ENCODE assay signal across 8 cellular contexts in genomic region chr12:12720637-12721250, GRCh38. TPM values are rescaled to one million over a fixed set of nuclear protein-coding genes. Genes with fewer than 3 reads are reported as not detected.
DNase-seq lines count a peak whose midpoint lies in the region; ATAC-seq, FAIRE-seq and TF ChIP-seq lines count a peak whose summit lies in the region.

No MANE protein-coding gene starts in this region.

- H3K36me3 Mint-ChIP-seq in activated T-helper 1 cell treated with anti-CD3 and anti-CD28 coated beads, Interleukin-12 subunit alpha, Interleukin-12 subunit beta, Interleukin-2, Interleukin-4 antibody, amounts not matched to agents 30 ng/mL and 10 ng/mL and 1 ng/mL, durations not matched to agents 14 hours and 24 hours and 36 hours (ENCODE audit: low read depth) = peaks cover 47% of the 10 kb centered on the region

- no peaks in the 10 kb centered on the region for H3K9me3 Mint-ChIP-seq in activated T-helper 1 cell treated with anti-CD3 and anti-CD28 coated beads, Interleukin-12 subunit alpha, Interleukin-12 subunit beta, Interleukin-2, Interleukin-4 antibody, amounts not matched to agents 30 ng/mL and 10 ng/mL and 1 ng/mL, durations not matched to agents 14 hours and 24 hours and 36 hours

- no peak for DNase-seq in AG09309 (ENCODE audit: low read depth)
- DNase-seq in H54 (ENCODE audit: insufficient read length, low spot score) = no peak
- no peak for DNase-seq in activated T-helper 1 cell treated with anti-CD3 and anti-CD28 coated beads, Interleukin-12 subunit alpha, Interleukin-12 subunit beta, Interleukin-2, Interleukin-4 antibody, amounts not matched to agents 30 ng/mL and 10 ng/mL and 1 ng/mL, durations not matched to agents 14 hours and 24 hours and 36 hours (ENCODE audit: low spot score)
- peak; percentile 30 to 39 for DNase-seq in lung microvascular endothelial cell (ENCODE audit: low read depth in 2 of 2)
- DNase-seq in left colon = no peak
- DNase-seq in NCI-H510A treated with DMSO at 0.1 percent for 48 hours (lab: John Stamatoyannopoulos, UW) = no peak
- no peak for DNase-seq in NCI-H146 (lab: John Stamatoyannopoulos, UW)

- ATAC-seq in left colon (no peak), HG03280 (IDR thresholded peaks at IDR 0.05; ENCODE audit: unreplicated experiment) (no peak)

- H3K4me1 Mint-ChIP-seq in activated T-helper 1 cell treated with anti-CD3 and anti-CD28 coated beads, Interleukin-12 subunit alpha, Interleukin-12 subunit beta, Interleukin-2, Interleukin-4 antibody, amounts not matched to agents 30 ng/mL and 10 ng/mL and 1 ng/mL, durations not matched to agents 14 hours and 24 hours and 36 hours (ENCODE audit: low read depth) = peaks cover 42% of the 10 kb centered on the region

- H3K27me3 Mint-ChIP-seq in activated T-helper 1 cell treated with anti-CD3 and anti-CD28 coated beads, Interleukin-12 subunit alpha, Interleukin-12 subunit beta, Interleukin-2, Interleukin-4 antibody, amounts not matched to agents 30 ng/mL and 10 ng/mL and 1 ng/mL, durations not matched to agents 14 hours and 24 hours and 36 hours (ENCODE audit: insufficient read depth) = peaks cover 3% of the 10 kb centered on the region

- TF ChIP-seq CTCF in AG09309 (IDR thresholded peaks at IDR 0.05; ENCODE audit: control insufficient read depth, insufficient read depth, low read depth, low read length, missing control alignments) = no peak

- peak overlapping the region; percentile 97 for H3K27ac Mint-ChIP-seq in activated T-helper 1 cell treated with anti-CD3 and anti-CD28 coated beads, Interleukin-12 subunit alpha, Interleukin-12 subunit beta, Interleukin-2, Interleukin-4 antibody, amounts not matched to agents 30 ng/mL and 10 ng/mL and 1 ng/mL, durations not matched to agents 14 hours and 24 hours and 36 hours

- intact Hi-C loops in activated T-helper 1 cell treated with anti-CD3 and anti-CD28 coated beads, Interleukin-12 subunit alpha, Interleukin-12 subunit beta, Interleukin-2, Interleukin-4 antibody, amounts not matched to agents 30 ng/mL and 10 ng/mL and 1 ng/mL, durations not matched to agents 14 hours and 24 hours and 36 hours (cut with micrococcal nuclease) = no loop called here
- intact Hi-C loops in left colon (cut with DNase I, micrococcal nuclease) = no loop called here

- FAIRE-seq in H54 (lab: Jason Lieb, UNC) = peak; percentile 65

- H3K4me3 ChIP-seq in AG09309 (ENCODE audit: control insufficient read depth, low read depth, low read length) = peak overlapping the region; percentile 31

- TF ChIP-seq POLR2A in H54 (IDR thresholded peaks at IDR 0.05; ENCODE audit: low read depth, low read length) = no peak

- peak overlapping the region; percentile 98 for H3K4me3 Mint-ChIP-seq in activated T-helper 1 cell treated with anti-CD3 and anti-CD28 coated beads, Interleukin-12 subunit alpha, Interleukin-12 subunit beta, Interleukin-2, Interleukin-4 antibody, amounts not matched to agents 30 ng/mL and 10 ng/mL and 1 ng/mL, durations not matched to agents 14 hours and 24 hours and 36 hours

RNA-seq across cellular contexts. Expression of gene CDKN1B, which starts 3.6 kb away (rescaled TPM):
- total RNA-seq in activated T-helper 1 cell treated with anti-CD3 and anti-CD28 coated beads, Interleukin-12 subunit alpha, Interleukin-12 subunit beta, Interleukin-2, Interleukin-4 antibody, amounts not matched to agents 30 ng/mL and 10 ng/mL and 1 ng/mL, durations not matched to agents 14 hours and 24 hours and 36 hours = 54.8 and 61.9 TPM in 2 replicates
- total RNA-seq in lung microvascular endothelial cell = 55.1 and 78.2 TPM in 2 replicates
- 10 to 100 TPM; 38.0 to 53.3 TPM for total RNA-seq in left colon

RNA-seq across cellular contexts. Expression of gene GPR19, which starts 24.8 kb away (rescaled TPM):
- total RNA-seq in activated T-helper 1 cell treated with anti-CD3 and anti-CD28 coated beads, Interleukin-12 subunit alpha, Interleukin-12 subunit beta, Interleukin-2, Interleukin-4 antibody, amounts not matched to agents 30 ng/mL and 10 ng/mL and 1 ng/mL, durations not matched to agents 14 hours and 24 hours and 36 hours = 7.9 and 8.9 TPM in 2 replicates
- total RNA-seq in lung microvascular endothelial cell = under 0.01 and 0.20 TPM in 2 replicates
- under 1 TPM; 0.34 to 0.37 TPM for total RNA-seq in left colon

Comparison
In these comparisons a context has a peak if more than half of its experiments do, and no peak if none do; other contexts are left out.
1. DNase-seq: peak in lung microvascular endothelial cell (2 of 2); none in AG09309 (single experiment), H54 (single experiment), activated T-helper 1 cell treated with anti-CD3 and anti-CD28 coated beads, Interleukin-12 subunit alpha, Interleukin-12 subunit beta, Interleukin-2, Interleukin-4 antibody, amounts not matched to agents 30 ng/mL and 10 ng/mL and 1 ng/mL, durations not matched to agents 14 hours and 24 hours and 36 hours (single experiment), left colon (0 of 2), NCI-H510A treated with DMSO at 0.1 percent for 48 hours (single experiment) and NCI-H146 (single experiment).